Comparison of ENCODE assay signal across 10 cellular contexts in the genomic region with DNA sequence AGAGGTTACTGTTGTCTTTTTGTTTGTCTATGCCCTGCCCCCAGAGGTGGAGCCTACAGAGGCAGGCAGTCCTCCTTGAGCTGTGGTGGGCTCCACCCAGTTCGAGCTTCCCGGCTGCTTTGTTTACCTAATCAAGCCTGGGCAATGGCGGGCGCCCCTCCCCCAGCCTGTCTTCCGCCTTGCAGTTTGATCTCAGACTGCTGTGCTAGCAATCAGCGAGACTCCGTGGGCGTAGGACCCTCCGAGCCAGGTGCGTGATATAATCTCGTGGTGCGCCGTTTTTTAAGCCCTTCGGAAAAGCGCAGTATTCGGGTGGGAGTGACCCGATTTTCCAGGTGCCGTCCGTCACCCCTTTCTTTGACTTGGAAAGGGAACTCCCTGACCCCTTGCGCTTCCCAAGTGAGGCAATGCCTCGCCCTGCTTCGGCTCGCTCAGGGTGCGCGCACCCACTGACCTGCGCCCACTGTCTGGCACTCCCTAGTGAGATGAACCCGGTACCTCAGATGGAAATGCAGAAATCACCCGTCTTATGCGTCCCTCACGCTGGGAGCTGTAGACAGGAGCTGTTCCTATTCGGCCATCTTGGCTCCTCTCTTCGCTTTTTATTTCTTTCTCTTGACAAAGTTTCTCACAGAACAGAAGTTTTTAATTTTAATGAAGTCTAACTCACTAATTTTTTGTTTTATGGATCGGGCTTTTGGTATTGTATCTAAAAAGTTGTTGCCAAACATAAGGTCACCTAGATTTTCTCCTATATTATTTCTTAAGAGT. TPM values are rescaled to one million over a fixed set of nuclear protein-coding genes. Genes with fewer than 3 reads are reported as not detected.
"Had no signal": no experiment of that assay in that cellular context is flagged by ENCODE, and none has a peak within 500 bp of the region (broad histone marks: within the 10 kb centered on the region; RNA-seq: fewer than 3 reads in every experiment).

No MANE protein-coding gene starts in this region.

RNA-seq across cellular contexts. Expression of gene ALX1, which starts 38.0 kb away (rescaled TPM):
- total RNA-seq: activated CD8-positive, alpha-beta T cell treated with anti-CD3 and anti-CD28 coated beads for 36 hours; activated naive CD4-positive, alpha-beta T cell treated with anti-CD3 and anti-CD28 coated beads for 36 hours; epithelial cell of proximal tubule; left colon; lung microvascular endothelial cell; mononuclear cell; naive thymus-derived CD4-positive, alpha-beta T cell; omental fat pad; pulmonary artery endothelial cell; transverse colon had no signal
- polyA plus RNA-seq: naive thymus-derived CD4-positive, alpha-beta T cell had no signal
